19 cellular contexts compared by ENCODE assay signal in genomic region chr4:13322681-13323101, GRCh38.
DNase-seq lines count a peak whose midpoint lies in the region; ATAC-seq, FAIRE-seq and TF ChIP-seq lines count a peak whose summit lies in the region.
"Had no signal": no experiment of that assay in that cellular context is flagged by ENCODE, and none has a peak within 500 bp of the region (broad histone marks: within the 10 kb centered on the region; RNA-seq: fewer than 3 reads in every experiment).

No MANE protein-coding gene starts in this region.

- FAIRE-seq in astrocyte (lab: Jason Lieb, UNC): peak; percentile 92
- FAIRE-seq: GM18507, K562 had no signal

- POLR2A ChIA-PET in A673 (lab: Charles Lee; ENCODE audit: low non-redundant PET): no interaction called here

- H3K27ac ChIP-seq in A673 (ENCODE audit: low read depth, low read length, poor library complexity, severe bottlenecking) (no peak overlapping the region), astrocyte (ENCODE audit: low read depth, low read length) (no peak overlapping the region)
- H3K27ac ChIP-seq: colonic mucosa, epithelial cell of prostate, ovary had no signal

- H3K27ac Mint-ChIP-seq in astrocyte (ENCODE audit: unreplicated experiment): peak overlapping the region; percentile 79
- H3K27ac Mint-ChIP-seq: stimulated activated memory B cell treated with anti-CD40 and anti-IgM and Interleukin-4, amounts not matched to agents 10 μg/mL and 1 μg/mL and 100 μg/mL, for 72 hours had no signal

- H3K4me1 ChIP-seq in A673 (ENCODE audit: insufficient read depth, low read length, poor library complexity, severe bottlenecking): no peaks in the 10 kb centered on the region
- peaks cover 10% of the 10 kb centered on the region for H3K4me1 ChIP-seq in astrocyte (ENCODE audit: insufficient read depth, low read length)
- H3K4me1 ChIP-seq: colonic mucosa had no signal

- H3K4me3 ChIP-seq in A673 (ENCODE audit: low read depth, low read length, poor library complexity, severe bottlenecking): no peak overlapping the region
- H3K4me3 ChIP-seq in astrocyte (ENCODE audit: insufficient read depth, low read depth, low read length): no peak overlapping the region
- no peak overlapping the region for H3K4me3 ChIP-seq in fibroblast of villous mesenchyme (ENCODE audit: low read depth, low read length)
- H3K4me3 ChIP-seq: colonic mucosa, K562, ovary had no signal

- DNase-seq in A673 (ENCODE audit: low spot score) (peak; percentile 27), HCEC 1CT (peak; percentile 17), astrocyte (ENCODE audit: low read depth) (peak; percentile 99), fibroblast of villous mesenchyme (ENCODE audit: low read depth) (peak; percentile 85), medulla oblongata (ENCODE audit: extremely low spot score) (no peak)
- DNase-seq: colonic mucosa, hippocampal formation, left cardiac atrium, NCI-H1417 treated with DMSO at 0.1 percent for 48 hours, NCI-H446 treated with DMSO at 0.1 percent for 48 hours, ovary, trophoblast cell had no signal

- no peaks in the 10 kb centered on the region for H3K9me3 Mint-ChIP-seq in astrocyte (ENCODE audit: unreplicated experiment)

- H3K4me1 Mint-ChIP-seq in astrocyte (ENCODE audit: low read depth, unreplicated experiment): peaks cover 9% of the 10 kb centered on the region
- H3K4me1 Mint-ChIP-seq: stimulated activated memory B cell treated with anti-CD40 and anti-IgM and Interleukin-4, amounts not matched to agents 10 μg/mL and 1 μg/mL and 100 μg/mL, for 72 hours had no signal

- no peaks in the 10 kb centered on the region for H3K9me3 ChIP-seq in A673 (ENCODE audit: low read depth, low read length, poor library complexity, severe bottlenecking)
- peaks cover 2% of the 10 kb centered on the region for H3K9me3 ChIP-seq in astrocyte (ENCODE audit: insufficient read depth, low read depth, low read length)
- H3K9me3 ChIP-seq: colonic mucosa had no signal

- H2AFZ ChIP-seq in astrocyte (ENCODE audit: low read depth, low read length): no peak overlapping the region

- H4K20me1 ChIP-seq in astrocyte (ENCODE audit: insufficient read depth, low read length): no peaks in the 10 kb centered on the region

- ATAC-seq in HG02642 (IDR thresholded peaks at IDR 0.05; ENCODE audit: poor library complexity, unreplicated experiment) (no peak), GM21619 (IDR thresholded peaks at IDR 0.05; ENCODE audit: unreplicated experiment) (no peak), HG02852 (IDR thresholded peaks at IDR 0.05; ENCODE audit: unreplicated experiment) (no peak)
- ATAC-seq: K562; stimulated activated memory B cell treated with anti-CD40 and anti-IgM and Interleukin-4, amounts not matched to agents 10 μg/mL and 1 μg/mL and 100 μg/mL, for 72 hours had no signal

- no peaks in the 10 kb centered on the region for H3K27me3 ChIP-seq in A673 (replicated peaks; ENCODE audit: insufficient read depth, low read depth, low read length, poor library complexity)
- H3K27me3 ChIP-seq in astrocyte (ENCODE audit: insufficient read depth, low read length): no peaks in the 10 kb centered on the region
- H3K27me3 ChIP-seq: colonic mucosa, ovary had no signal

- intact Hi-C loops in A673 (cut with micrococcal nuclease; ENCODE audit: unreplicated experiment): no loop called here

- H3K9ac ChIP-seq in astrocyte (ENCODE audit: low read length): no peak overlapping the region

- H3K79me2 ChIP-seq in astrocyte (ENCODE audit: insufficient read depth, low read length): no peaks in the 10 kb centered on the region

- H3K4me3 Mint-ChIP-seq in astrocyte (ENCODE audit: unreplicated experiment): peak overlapping the region; percentile 18
- H3K4me3 Mint-ChIP-seq: stimulated activated memory B cell treated with anti-CD40 and anti-IgM and Interleukin-4, amounts not matched to agents 10 μg/mL and 1 μg/mL and 100 μg/mL, for 72 hours had no signal

- H3K36me3 ChIP-seq in A673 (ENCODE audit: insufficient read depth, low read length, poor library complexity, severe bottlenecking) (no peaks in the 10 kb centered on the region), astrocyte (ENCODE audit: insufficient read depth, low read length) (no peaks in the 10 kb centered on the region)
- H3K36me3 ChIP-seq: colonic mucosa, ovary had no signal

- H3K36me3 Mint-ChIP-seq in astrocyte (ENCODE audit: low read depth, unreplicated experiment): no peaks in the 10 kb centered on the region

- H3K27me3 Mint-ChIP-seq in astrocyte (ENCODE audit: low read depth, unreplicated experiment): no peaks in the 10 kb centered on the region
- H3K27me3 Mint-ChIP-seq: stimulated activated memory B cell treated with anti-CD40 and anti-IgM and Interleukin-4, amounts not matched to agents 10 μg/mL and 1 μg/mL and 100 μg/mL, for 72 hours had no signal

- H3K4me2 ChIP-seq in astrocyte (ENCODE audit: low read length): peak overlapping the region; percentile 57

- TF ChIP-seq CTCF in A673 (conservative IDR thresholded peaks at IDR 0.05; ENCODE audit: low read depth, low read length): no peak
- no peak for TF ChIP-seq CTCF in astrocyte (IDR thresholded peaks at IDR 0.05; ENCODE audit: insufficient read depth, low read depth, low read length)
- TF ChIP-seq CTCF in fibroblast of villous mesenchyme (IDR thresholded peaks at IDR 0.05; ENCODE audit: insufficient read depth, low read depth, low read length): no peak

- CTCF ChIA-PET in A673 (lab: Charles Lee): no interaction called here

- BruUV-seq in A673 (replicated peaks; lab: Mats Ljungman, UMichigan): no TSS peak
